Comparison of ENCODE assay signal across 9 cellular contexts in the genomic region with DNA sequence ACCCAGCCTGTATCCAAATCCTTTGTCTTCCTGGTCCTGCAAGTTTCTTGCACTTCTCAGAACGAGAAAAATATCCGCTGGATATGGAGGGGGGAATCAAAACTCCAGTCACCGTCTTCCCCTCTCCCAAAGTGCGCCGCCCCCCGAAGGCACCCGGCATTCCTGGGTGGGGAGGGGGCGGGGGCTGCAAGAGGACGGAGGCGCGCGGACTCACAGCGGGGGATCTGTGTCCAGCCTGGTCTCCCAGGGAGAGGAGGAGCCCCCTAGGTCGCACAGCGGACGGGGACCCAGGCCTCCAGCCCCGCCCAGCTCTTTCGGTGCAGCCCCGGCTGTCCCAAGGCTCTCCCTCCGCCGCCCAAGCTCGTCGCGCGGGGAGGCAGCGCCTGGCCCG. TPM values are rescaled to one million over a fixed set of nuclear protein-coding genes. Genes with fewer than 3 reads are reported as not detected.
DNase-seq lines count a peak whose midpoint lies in the region; ATAC-seq and TF ChIP-seq lines count a peak whose summit lies in the region.
"Had no signal": no experiment of that assay in that cellular context is flagged by ENCODE, and none has a peak within 500 bp of the region (broad histone marks: within the 10 kb centered on the region; RNA-seq: fewer than 3 reads in every experiment).

No MANE protein-coding gene starts in this region.

- peaks cover 8% of the 10 kb centered on the region for H3K36me3 Mint-ChIP-seq in central memory CD8-positive, alpha-beta T cell (ENCODE audit: insufficient read depth)
- no peaks in the 10 kb centered on the region for H3K36me3 Mint-ChIP-seq in naive thymus-derived CD8-positive, alpha-beta T cell

- DNase-seq in AG10803 (ENCODE audit: low read depth) (no peak), HuH-7 (ENCODE audit: low spot score) (peak; percentile 59), head of caudate nucleus (no peak), hypothalamus (lab: John Stamatoyannopoulos, UW) (no peak)
- DNase-seq in central memory CD8-positive, alpha-beta T cell (ENCODE audit: low spot score in 2 of 2) = no peak
- DNase-seq in naive thymus-derived CD8-positive, alpha-beta T cell = no peak

- ATAC-seq in central memory CD8-positive, alpha-beta T cell (replicated peaks; ENCODE audit: extremely low read depth, poor library complexity, severe bottlenecking) = no peak
- no peak for ATAC-seq in naive thymus-derived CD8-positive, alpha-beta T cell
- ATAC-seq in GM18505 (IDR thresholded peaks at IDR 0.05; ENCODE audit: unreplicated experiment) (no peak), HG02798 (IDR thresholded peaks at IDR 0.05; ENCODE audit: poor library complexity, unreplicated experiment) (no peak)

- peak overlapping the region; percentile 54 for H3K4me3 ChIP-seq in AG10803 (ENCODE audit: low read length)

- peaks cover 37% of the 10 kb centered on the region for H3K27me3 Mint-ChIP-seq in central memory CD8-positive, alpha-beta T cell
- peaks cover 20 to 51% (median 34%) of the 10 kb centered on the region in 5 donors for H3K27me3 Mint-ChIP-seq in naive thymus-derived CD8-positive, alpha-beta T cell

- H3K4me1 Mint-ChIP-seq in central memory CD8-positive, alpha-beta T cell = peaks cover 15% of the 10 kb centered on the region
- peaks cover 3 to 44% (median 21%) of the 10 kb centered on the region in 4 donors for H3K4me1 Mint-ChIP-seq in naive thymus-derived CD8-positive, alpha-beta T cell

- H3K9me3 Mint-ChIP-seq in central memory CD8-positive, alpha-beta T cell = no peaks in the 10 kb centered on the region
- H3K9me3 Mint-ChIP-seq in naive thymus-derived CD8-positive, alpha-beta T cell = no peaks in the 10 kb centered on the region

- TF ChIP-seq POLR2A in GM18505 (IDR thresholded peaks at IDR 0.05; ENCODE audit: borderline replicate concordance, extremely low read depth, insufficient read depth, insufficient read length) = no peak

- intact Hi-C loops in head of caudate nucleus (cut with DNase I) = loop anchor here (2.0 to 10.0 kb wide), 3 partner anchors 110 to 236 kb away; a partner anchor contains a TSS

- peak overlapping the region; percentile 78 for H3K4me3 Mint-ChIP-seq in central memory CD8-positive, alpha-beta T cell
- peak overlapping the region; percentile 74 to 88 (median 85) for H3K4me3 Mint-ChIP-seq in naive thymus-derived CD8-positive, alpha-beta T cell

- H3K27ac Mint-ChIP-seq in central memory CD8-positive, alpha-beta T cell (ENCODE audit: low read depth) = no peak overlapping the region
- H3K27ac Mint-ChIP-seq in naive thymus-derived CD8-positive, alpha-beta T cell = no peak overlapping the region

- POLR2A ChIA-PET in naive thymus-derived CD8-positive, alpha-beta T cell (lab: Charles Lee) = interaction anchor here (2.8 to 4.7 kb wide), 2 partner anchors 26 to 110 kb away, joined by 20 to 22 read pairs; no protein-coding TSS in a partner anchor

- TF ChIP-seq CTCF in AG10803 (conservative IDR thresholded peaks at IDR 0.05; ENCODE audit: low read length) = no peak

RNA-seq across cellular contexts. Expression of a gene that starts 2.1 kb away (rescaled TPM):
- under 1 TPM in 1 of 2 experiments, not detected in 1; 0.81 TPM for total RNA-seq in naive thymus-derived CD8-positive, alpha-beta T cell
- under 1 TPM in 2 of 3 donors, not detected in 1; 0.09 to 0.24 TPM for polyA plus RNA-seq in naive thymus-derived CD8-positive, alpha-beta T cell
- total RNA-seq: glomerular endothelial cell had no signal
